ENCODE assay signal across 18 cellular contexts in genomic region chr2:171083426-171083825, GRCh38.
A peak's percentile ranks its signal among the peaks of the same experiment; 100 is the strongest.
DNase-seq lines count a peak whose midpoint lies in the region; ATAC-seq and TF ChIP-seq lines count a peak whose summit lies in the region.
"Had no signal": no experiment of that assay in that cellular context is flagged by ENCODE, and none has a peak within 500 bp of the region (broad histone marks: within the 10 kb centered on the region; RNA-seq: fewer than 3 reads in every experiment).

No MANE protein-coding gene starts in this region.

- H3K4me3 ChIP-seq in neural cell (ENCODE audit: low read length) (no peak overlapping the region), smooth muscle cell (no peak overlapping the region)
- H3K4me3 ChIP-seq: esophagus muscularis mucosa, left lung, tibial nerve had no signal

- no peaks in the 10 kb centered on the region for H3F3A ChIP-seq in neural cell (ENCODE audit: insufficient read depth, low read length, poor library complexity, severe bottlenecking)
- H3F3A ChIP-seq in smooth muscle cell (ENCODE audit: low read depth) = no peaks in the 10 kb centered on the region

- no peak overlapping the region for H2AFZ ChIP-seq in neural cell (ENCODE audit: low read depth, low read length)
- H2AFZ ChIP-seq in smooth muscle cell (ENCODE audit: low read depth) = no peak overlapping the region

- no peaks in the 10 kb centered on the region for H3K9me3 ChIP-seq in neural cell (ENCODE audit: low read length)
- H3K9me3 ChIP-seq in smooth muscle cell (replicated peaks; ENCODE audit: low read depth) = no peaks in the 10 kb centered on the region
- H3K9me3 ChIP-seq: esophagus muscularis mucosa, left lung, neutrophil, tibial nerve had no signal

- no peak for DNase-seq in stimulated activated naive CD8-positive, alpha-beta T cell treated with anti-CD3 and anti-CD28 coated beads, Interleukin-15, Interleukin-2, amounts not matched to agents 100 U/mL and 50 U/mL, for 24 hours
- DNase-seq in NCI-H1436 (lab: John Stamatoyannopoulos, UW) (peak; percentile 40), SK-N-DZ (ENCODE audit: low spot score) (peak; percentile 35), epidermal melanocyte (ENCODE audit: insufficient read length, low spot score) (no peak), smooth muscle cell (lab: John Stamatoyannopoulos, UW; ENCODE audit: unreplicated experiment) (no peak), KBM-7 (no peak)
- DNase-seq: activated CD4-positive, alpha-beta T cell treated with anti-CD3 and anti-CD28 coated beads, Interleukin-2, amount 50 U/mL, for 4 hours; central memory CD4-positive, alpha-beta T cell; left lung; NCI-H1694; retina; stimulated activated CD4-positive, alpha-beta T cell treated with anti-CD3 and anti-CD28 coated beads, Interleukin-15, amount 100 ng/mL, for 24 hours had no signal

- peak overlapping the region; percentile 29 for H3K27ac Mint-ChIP-seq in stimulated activated naive CD8-positive, alpha-beta T cell treated with anti-CD3 and anti-CD28 coated beads, Interleukin-15, Interleukin-2, amounts not matched to agents 100 ng/mL and 50 ng/mL, for 24 hours

- no peak for TF ChIP-seq CTCF in neural cell (IDR thresholded peaks at IDR 0.05; ENCODE audit: poor library complexity, severe bottlenecking)
- TF ChIP-seq CTCF in smooth muscle cell (IDR thresholded peaks at IDR 0.05; ENCODE audit: borderline replicate concordance, insufficient read depth, poor library complexity, severe bottlenecking) = no peak

- peaks cover 62% of the 10 kb centered on the region for H3K4me1 Mint-ChIP-seq in stimulated activated naive CD8-positive, alpha-beta T cell treated with anti-CD3 and anti-CD28 coated beads, Interleukin-15, Interleukin-2, amounts not matched to agents 100 ng/mL and 50 ng/mL, for 24 hours (ENCODE audit: low read depth)

- H3K27me3 ChIP-seq in neural cell (ENCODE audit: insufficient read depth, low read depth, low read length) (no peaks in the 10 kb centered on the region), smooth muscle cell (ENCODE audit: low read depth) (no peaks in the 10 kb centered on the region)
- H3K27me3 ChIP-seq: esophagus muscularis mucosa, left lung, neutrophil, tibial nerve had no signal

- H3K4me2 ChIP-seq in neural cell (ENCODE audit: low read length) = peak overlapping the region; percentile 50
- H3K4me2 ChIP-seq in smooth muscle cell = no peak overlapping the region

- H3K79me2 ChIP-seq in neural cell (replicated peaks; ENCODE audit: insufficient read depth, low read length) (peaks cover 14% of the 10 kb centered on the region), smooth muscle cell (ENCODE audit: low read depth) (peaks cover 54% of the 10 kb centered on the region)

- no peaks in the 10 kb centered on the region for H4K20me1 ChIP-seq in neural cell (ENCODE audit: insufficient read depth)
- peaks cover 53% of the 10 kb centered on the region for H4K20me1 ChIP-seq in smooth muscle cell (ENCODE audit: low read depth)

- no peaks in the 10 kb centered on the region for H3K4me1 ChIP-seq in smooth muscle cell (ENCODE audit: low read depth)

- in situ Hi-C loops in KBM-7 (cut with MboI; ENCODE audit: low pct_unique_long_range_greater_than_20kb, low sequenced_read_pairs) = no loop called here

- no peaks in the 10 kb centered on the region for H3K27me3 Mint-ChIP-seq in stimulated activated naive CD8-positive, alpha-beta T cell treated with anti-CD3 and anti-CD28 coated beads, Interleukin-15, Interleukin-2, amounts not matched to agents 100 ng/mL and 50 ng/mL, for 24 hours

- no peaks in the 10 kb centered on the region for H3K9me3 Mint-ChIP-seq in stimulated activated naive CD8-positive, alpha-beta T cell treated with anti-CD3 and anti-CD28 coated beads, Interleukin-15, Interleukin-2, amounts not matched to agents 100 ng/mL and 50 ng/mL, for 24 hours

- H3K27ac ChIP-seq in neural cell (ENCODE audit: low read length) (peak overlapping the region; percentile 17), smooth muscle cell (ENCODE audit: low read depth) (no peak overlapping the region)
- H3K27ac ChIP-seq: esophagus muscularis mucosa, left lung, neutrophil, RWPE1, tibial nerve had no signal

- no peaks in the 10 kb centered on the region for H3K9me2 ChIP-seq in neural cell (ENCODE audit: insufficient read depth, low read length)

- peaks cover 28% of the 10 kb centered on the region for H3K36me3 Mint-ChIP-seq in stimulated activated naive CD8-positive, alpha-beta T cell treated with anti-CD3 and anti-CD28 coated beads, Interleukin-15, Interleukin-2, amounts not matched to agents 100 ng/mL and 50 ng/mL, for 24 hours (ENCODE audit: low read depth)

- ATAC-seq in stimulated activated naive CD8-positive, alpha-beta T cell treated with anti-CD3 and anti-CD28 coated beads, Interleukin-15, Interleukin-2, amounts not matched to agents 100 U/mL and 50 U/mL, for 24 hours = no peak
- ATAC-seq: left lung had no signal

- TF ChIP-seq RAD21 in neural cell (conservative IDR thresholded peaks at IDR 0.05) = no peak

- H3K36me3 ChIP-seq in neural cell (ENCODE audit: insufficient read depth, low read length) (no peaks in the 10 kb centered on the region), smooth muscle cell (ENCODE audit: low read depth) (no peaks in the 10 kb centered on the region)
- H3K36me3 ChIP-seq: esophagus muscularis mucosa had no signal

- 96% methylated on average over 1 of the region's 1 CpG for WGBS in smooth muscle cell (ENCODE audit: low lambda C conversion rate)

- TF ChIP-seq EP300 in neural cell (conservative IDR thresholded peaks at IDR 0.05; ENCODE audit: poor library complexity, severe bottlenecking) = peak; percentile 74

- H3K4me3 Mint-ChIP-seq in stimulated activated naive CD8-positive, alpha-beta T cell treated with anti-CD3 and anti-CD28 coated beads, Interleukin-15, Interleukin-2, amounts not matched to agents 100 ng/mL and 50 ng/mL, for 24 hours = no peak overlapping the region

- no peak overlapping the region for H3K9ac ChIP-seq in neural cell (ENCODE audit: low read length)
- H3K9ac ChIP-seq in smooth muscle cell (ENCODE audit: low read depth) = no peak overlapping the region

TF ChIP-seq in neural cell, 6 proteins besides CTCF, POLR2A, EP300 and RAD21:
- no peak for TF ChIP-seq EZH2 (IDR thresholded peaks at IDR 0.05; ENCODE audit: borderline replicate concordance, insufficient read depth, low read length, poor library complexity, severe bottlenecking)
- TF ChIP-seq POLR2AphosphoS5 (IDR thresholded peaks at IDR 0.05) = peak; percentile 49

Comparison
In these comparisons a context has a peak if more than half of its experiments do, and no peak if none do; other contexts are left out.
1. DNase-seq: peak in NCI-H1436 (single experiment) and SK-N-DZ (single experiment); none in stimulated activated naive CD8-positive, alpha-beta T cell treated with anti-CD3 and anti-CD28 coated beads, Interleukin-15, Interleukin-2, amounts not matched to agents 100 U/mL and 50 U/mL, for 24 hours (single experiment), epidermal melanocyte (single experiment), smooth muscle cell (single experiment) and KBM-7 (single experiment).